12 cellular contexts compared by ENCODE assay signal in genomic region chr1:233293556-233294446, GRCh38. TPM values are rescaled to one million over a fixed set of nuclear protein-coding genes. Genes with fewer than 3 reads are reported as not detected.
DNase-seq lines count a peak whose midpoint lies in the region; ATAC-seq, FAIRE-seq and TF ChIP-seq lines count a peak whose summit lies in the region.
"Had no signal": no experiment of that assay in that cellular context is flagged by ENCODE, and none has a peak within 500 bp of the region (broad histone marks: within the 10 kb centered on the region; RNA-seq: fewer than 3 reads in every experiment).

No MANE protein-coding gene starts in this region.

- peak overlapping the region; percentile 97 for H3K4me3 Mint-ChIP-seq in T-helper 1 cell treated with Interleukin-12 subunit alpha and Interleukin-12 subunit beta and Interleukin-4 antibody, amounts not matched to agents 30 μg/mL and 1 μg/mL, for 36 hours

- H2BK5ac ChIP-seq in IMR-90 (ENCODE audit: low read depth, low read length, poor library complexity, severe bottlenecking), result no peak overlapping the region

- H3K23ac ChIP-seq in IMR-90 (ENCODE audit: low read depth, low read length), result no peak overlapping the region

- H3K9me3 Mint-ChIP-seq in T-helper 1 cell treated with Interleukin-12 subunit alpha and Interleukin-12 subunit beta and Interleukin-4 antibody, amounts not matched to agents 30 μg/mL and 1 μg/mL, for 36 hours, result no peaks in the 10 kb centered on the region

- H3K9me1 ChIP-seq in IMR-90 (ENCODE audit: insufficient read depth, low read length), result peaks cover 6% of the 10 kb centered on the region

- FAIRE-seq in small intestine (lab: Jason Lieb, UNC), result no peak

- H2BK20ac ChIP-seq in IMR-90 (ENCODE audit: low read depth, low read length), result no peak overlapping the region

- H3K36me3 ChIP-seq in IMR-90 (ENCODE audit: control insufficient read depth, insufficient read depth, low read length) (no peaks in the 10 kb centered on the region), mammary epithelial cell (ENCODE audit: insufficient read depth, low read length) (no peaks in the 10 kb centered on the region), neural cell (ENCODE audit: insufficient read depth, low read length) (peaks cover 5% of the 10 kb centered on the region), small intestine (ENCODE audit: control insufficient read depth in 2 of 2, insufficient read depth in 2 of 2, low read length in 2 of 2) (no peaks in the 10 kb centered on the region)
- H3K36me3 ChIP-seq: left ventricle myocardium inferior, tibial nerve had no signal

- no peaks in the 10 kb centered on the region for H3K9me2 ChIP-seq in neural cell (ENCODE audit: insufficient read depth, low read length)

- ATAC-seq in IMR-90 (ENCODE audit: low read depth), result peak; percentile 25
- ATAC-seq in GM19452 (IDR thresholded peaks at IDR 0.05; ENCODE audit: unreplicated experiment), result no peak

- H3K4me3 ChIP-seq in IMR-90 (ENCODE audit: insufficient read depth, low read depth, low read length) (no peak overlapping the region), mammary epithelial cell (replicated peaks in 1 of 3; ENCODE audit: insufficient read depth in 1 of 3, low read depth in 2 of 3, low read length in 3 of 3) (peak overlapping the region in 2 of 3 experiments; percentile 99 to 100), neural cell (ENCODE audit: low read length) (peak overlapping the region; percentile 86), small intestine (ENCODE audit: low read depth in 1 of 2, low read length in 2 of 2) (no peak overlapping the region)
- H3K4me3 ChIP-seq: SK-N-MC had no signal

- intact Hi-C loops in IMR-90 (cut with micrococcal nuclease) (loop anchor here (5.0 kb wide), 1 partner anchor 656 kb away; no protein-coding TSS in a partner anchor), mammary epithelial cell (cut with micrococcal nuclease) (no loop called here)

- H3K18ac ChIP-seq in IMR-90 (ENCODE audit: low read depth, low read length), result no peak overlapping the region

- no peak for TF ChIP-seq POLR2A in IMR-90 (IDR thresholded peaks at IDR 0.05; ENCODE audit: low read depth, low read length)

- no peaks in the 10 kb centered on the region for H4K20me1 ChIP-seq in IMR-90 (ENCODE audit: insufficient read depth, low read length)
- no peaks in the 10 kb centered on the region for H4K20me1 ChIP-seq in mammary epithelial cell (ENCODE audit: insufficient read depth, low read length)
- H4K20me1 ChIP-seq in neural cell (ENCODE audit: insufficient read depth), result no peaks in the 10 kb centered on the region

- H3K9ac ChIP-seq in IMR-90 (ENCODE audit: low read depth, low read length), result no peak overlapping the region
- no peak overlapping the region for H3K9ac ChIP-seq in mammary epithelial cell (ENCODE audit: insufficient read depth, low read length)
- no peak overlapping the region for H3K9ac ChIP-seq in neural cell (ENCODE audit: low read length)

- H2AFZ ChIP-seq in IMR-90 (replicated peaks; ENCODE audit: low read length, poor library complexity) (no peak overlapping the region), mammary epithelial cell (ENCODE audit: low read depth, low read length) (no peak overlapping the region), neural cell (ENCODE audit: low read depth, low read length) (no peak overlapping the region)

- no peak overlapping the region for H3K56ac ChIP-seq in IMR-90 (ENCODE audit: extremely low read depth, insufficient read depth, low read length)

- TF ChIP-seq CTCF in IMR-90 (conservative IDR thresholded peaks at IDR 0.05; ENCODE audit: low read depth, low read length) (no peak), mammary epithelial cell (conservative IDR thresholded peaks at IDR 0.05 in 1 of 2, IDR thresholded peaks at IDR 0.05 in 1 of 2; ENCODE audit: extremely low read depth in 1 of 2, insufficient read depth in 1 of 2, low read depth in 1 of 2, low read length in 2 of 2) (no peak), neural cell (IDR thresholded peaks at IDR 0.05; ENCODE audit: poor library complexity, severe bottlenecking) (no peak)

- CTCF ChIA-PET in IMR-90 (lab: Yijun Ruan, JAX), result no interaction called here
- CTCF ChIA-PET in mammary epithelial cell (lab: Charles Lee; ENCODE audit: low non-redundant PET), result interaction anchor here (0.6 kb wide), 1 partner anchor 208 kb away, joined by 3 read pairs; no protein-coding TSS in a partner anchor

- no peak for TF ChIP-seq EP300 in neural cell (conservative IDR thresholded peaks at IDR 0.05; ENCODE audit: poor library complexity, severe bottlenecking)

- peak overlapping the region; percentile 19; the same call in 1 of the 2 replicates for H3K4me2 ChIP-seq in IMR-90 (ENCODE audit: low read depth, low read length)
- H3K4me2 ChIP-seq in mammary epithelial cell (ENCODE audit: insufficient read depth, low read depth, low read length), result peak overlapping the region; percentile 96
- H3K4me2 ChIP-seq in neural cell (ENCODE audit: low read length), result peak overlapping the region; percentile 65

- peaks cover 32% of the 10 kb centered on the region for H3K4me1 Mint-ChIP-seq in T-helper 1 cell treated with Interleukin-12 subunit alpha and Interleukin-12 subunit beta and Interleukin-4 antibody, amounts not matched to agents 30 μg/mL and 1 μg/mL, for 36 hours (ENCODE audit: low read depth)

- H2BK15ac ChIP-seq in IMR-90 (ENCODE audit: low read depth, low read length), result no peak overlapping the region

- H4K5ac ChIP-seq in IMR-90 (ENCODE audit: low read depth, low read length), result no peak overlapping the region

- no peak overlapping the region for H4K8ac ChIP-seq in IMR-90 (ENCODE audit: low read depth in 2 of 2, low read length in 2 of 2)

- no peaks in the 10 kb centered on the region for H3K9me3 ChIP-seq in IMR-90 (ENCODE audit: control insufficient read depth, insufficient read depth, low read length)
- H3K9me3 ChIP-seq in mammary epithelial cell (replicated peaks; ENCODE audit: insufficient read depth, low read length), result no peaks in the 10 kb centered on the region
- H3K9me3 ChIP-seq in neural cell (ENCODE audit: low read length), result no peaks in the 10 kb centered on the region
- no peaks in the 10 kb centered on the region for H3K9me3 ChIP-seq in small intestine (ENCODE audit: control insufficient read depth, low read depth)
- H3K9me3 ChIP-seq: left ventricle myocardium inferior, tibial nerve had no signal

- H3K27ac ChIP-seq in IMR-90 (ENCODE audit: insufficient read depth, low read length) (no peak overlapping the region), mammary epithelial cell (ENCODE audit: insufficient read depth, low read depth, low read length) (peak overlapping the region; percentile 90), neural cell (ENCODE audit: low read length) (no peak overlapping the region), small intestine (ENCODE audit: low read depth in 1 of 2, low read length in 1 of 2) (no peak overlapping the region)
- H3K27ac ChIP-seq: left ventricle myocardium inferior, SK-N-MC had no signal

- H3F3A ChIP-seq in neural cell (ENCODE audit: insufficient read depth, low read length, poor library complexity, severe bottlenecking), result no peaks in the 10 kb centered on the region

- BruUV-seq in IMR-90 (replicated peaks; lab: Mats Ljungman, UMichigan) (no TSS peak), mammary epithelial cell (replicated peaks; lab: Mats Ljungman, UMichigan) (no TSS peak)

- H3K4ac ChIP-seq in IMR-90 (ENCODE audit: low read depth, low read length), result no peak overlapping the region

- no peak overlapping the region for H4K91ac ChIP-seq in IMR-90 (ENCODE audit: insufficient read depth, low read depth, low read length)

- no CpG with 5 or more reads among the region's 3 CpGs for WGBS in IMR-90 (ENCODE audit: extremely low coverage in 2 of 2, insufficient read length in 1 of 2), 2 experiments
- 98% methylated on average over 3 of the region's 3 CpGs for WGBS in mammary epithelial cell (ENCODE audit: low coverage, missing lambda C conversion rate)
- WGBS in small intestine, 3 donors, result 91 to 96% (median 94%) methylated on average over 3 of the region's 3 CpGs

- H3K27me3 ChIP-seq in IMR-90 (ENCODE audit: control insufficient read depth, insufficient read depth, low read length) (no peaks in the 10 kb centered on the region), mammary epithelial cell (ENCODE audit: insufficient read depth, low read length) (no peaks in the 10 kb centered on the region), neural cell (ENCODE audit: insufficient read depth, low read depth, low read length) (no peaks in the 10 kb centered on the region), small intestine (ENCODE audit: control insufficient read depth in 2 of 2, insufficient read depth in 2 of 2, low read length in 2 of 2) (no peaks in the 10 kb centered on the region)

- H3K36me3 Mint-ChIP-seq in T-helper 1 cell treated with Interleukin-12 subunit alpha and Interleukin-12 subunit beta and Interleukin-4 antibody, amounts not matched to agents 30 μg/mL and 1 μg/mL, for 36 hours (ENCODE audit: low read depth), result peaks cover 18% of the 10 kb centered on the region

- peaks cover 22 to 43% of the 10 kb centered on the region in 2 experiments; a peak in 3 of 4 replicates for H3K79me1 ChIP-seq in IMR-90 (ENCODE audit: low read depth in 1 of 2, low read length in 2 of 2)

- DNase-seq in T-helper 1 cell (no peak), IMR-90 (peak; percentile 35), mammary epithelial cell (peak; percentile 4), small intestine (no peak), NCI-H446 (lab: John Stamatoyannopoulos, UW) (no peak)
- DNase-seq: left ventricle myocardium inferior, NCI-H1694 treated with DMSO at 0.1 percent for 48 hours had no signal

- no peak for TF ChIP-seq RAD21 in IMR-90 (IDR thresholded peaks at IDR 0.05; ENCODE audit: low read length)
- TF ChIP-seq RAD21 in neural cell (conservative IDR thresholded peaks at IDR 0.05), result no peak

- no peaks in the 10 kb centered on the region for H3K27me3 Mint-ChIP-seq in T-helper 1 cell treated with Interleukin-12 subunit alpha and Interleukin-12 subunit beta and Interleukin-4 antibody, amounts not matched to agents 30 μg/mL and 1 μg/mL, for 36 hours (ENCODE audit: low read depth)

- H2BK120ac ChIP-seq in IMR-90 (ENCODE audit: low read depth, low read length), result no peak overlapping the region

- peaks cover 6% of the 10 kb centered on the region for H3K4me1 ChIP-seq in IMR-90 (ENCODE audit: control insufficient read depth, insufficient read depth, low read length)
- peaks cover 32% of the 10 kb centered on the region for H3K4me1 ChIP-seq in mammary epithelial cell (ENCODE audit: insufficient read depth, low read length)
- no peaks in the 10 kb centered on the region for H3K4me1 ChIP-seq in small intestine (ENCODE audit: control insufficient read depth in 2 of 2, insufficient read depth in 1 of 2, low read depth in 1 of 2, low read length in 1 of 2)

- POLR2A ChIA-PET in IMR-90 (lab: Charles Lee; ENCODE audit: unreplicated experiment), result interaction anchor here (0.5 kb wide), 1 partner anchor 1746 kb away, joined by 5 read pairs; no protein-coding TSS in a partner anchor

- H2AK5ac ChIP-seq in IMR-90 (ENCODE audit: low read depth, low read length), result no peak overlapping the region

- no peak overlapping the region for H2AK9ac ChIP-seq in IMR-90 (replicated peaks; ENCODE audit: low read depth, low read length, poor library complexity)

- peak overlapping the region; percentile 35 for H3K27ac Mint-ChIP-seq in T-helper 1 cell treated with Interleukin-12 subunit alpha and Interleukin-12 subunit beta and Interleukin-4 antibody, amounts not matched to agents 30 μg/mL and 1 μg/mL, for 36 hours

- dilution Hi-C loops in IMR-90 (cut with HindIII; ENCODE audit: low sequenced_read_pairs, unreplicated experiment), result no loop called here
- dilution Hi-C loops in mammary epithelial cell (cut with HindIII; ENCODE audit: low sequenced_read_pairs), result no loop called here

- in situ Hi-C loops in IMR-90 (cut with MboI; ENCODE audit: low sequenced_read_pairs) (no loop called here), mammary epithelial cell (cut with MboI; ENCODE audit: low sequenced_read_pairs in 2 of 2) (no loop called here)

- H3K79me2 ChIP-seq in mammary epithelial cell (ENCODE audit: insufficient read depth, low read length) (peaks cover 67% of the 10 kb centered on the region), neural cell (replicated peaks; ENCODE audit: insufficient read depth, low read length) (peaks cover 7% of the 10 kb centered on the region)

- H3K14ac ChIP-seq in IMR-90 (replicated peaks; ENCODE audit: low read depth, low read length), result no peak overlapping the region

RNA-seq across cellular contexts. Expression of gene PCNX2, which starts 1.7 kb away (rescaled TPM):
- 22.6 and 26.1 TPM in 2 replicates for total RNA-seq in IMR-90 (2012; rRNA removed)
- polyA plus RNA-seq in IMR-90 (2012; rRNA removed), result 15.9 and 17.2 TPM in 2 replicates
- 6.9 and 12.9 TPM in 2 replicates for polyA plus RNA-seq in IMR-90 (2012; cell fraction: cytosol; rRNA removed)
- polyA plus RNA-seq in IMR-90 (2012; cell fraction: nucleus; rRNA removed; ENCODE audit: low replicate concordance), result 53.8 and 63.1 TPM in 2 replicates
- 10 to 100 TPM; 41.1 to 67.5 TPM for total RNA-seq in mammary epithelial cell
- polyA plus RNA-seq in mammary epithelial cell, result 16.5 TPM
- polyA minus RNA-seq in mammary epithelial cell, result 94.3 TPM
- polyA plus RNA-seq in neural cell, result 17.2 and 19.3 TPM in 2 replicates
- 160 and 176 TPM in 2 replicates for polyA minus RNA-seq in neural cell
- 10 to 100 TPM in 1 of 3 donors, 1 to 10 TPM in 2; 1.3 to 18.1 (median 4.6) TPM for polyA plus RNA-seq in small intestine

RNA-seq across cellular contexts. Expression of gene MAP3K21, which starts 33.7 kb away (rescaled TPM):
- total RNA-seq in IMR-90 (2012; rRNA removed) (0.18 and 0.28 TPM in 2 replicates), mammary epithelial cell (1 to 10 TPM; 6.3 to 8.5 TPM)
- polyA plus RNA-seq in IMR-90 (2012; rRNA removed) (0.15 and 0.20 TPM in 2 replicates), mammary epithelial cell (6.8 TPM), neural cell (3.7 and 5.1 TPM in 2 replicates), small intestine (10 to 100 TPM in 2 of 3 donors, 1 to 10 TPM in 1; 7.6 to 11.9 (median 10.4) TPM)
- 0.05 and 0.10 TPM in 2 replicates for polyA plus RNA-seq in IMR-90 (2012; cell fraction: cytosol; rRNA removed)
- polyA plus RNA-seq in IMR-90 (2012; cell fraction: nucleus; rRNA removed; ENCODE audit: low replicate concordance), result 0.27 and 0.45 TPM in 2 replicates
- polyA minus RNA-seq in mammary epithelial cell (11.5 TPM), neural cell (4.6 and 5.4 TPM in 2 replicates)

Comparison
In these comparisons a context has a peak if more than half of its experiments do, and no peak if none do; other contexts are left out.
1. DNase-seq: peak in IMR-90 (single experiment) and mammary epithelial cell (single experiment); none in T-helper 1 cell (0 of 5), small intestine (single experiment) and NCI-H446 (0 of 2).
2. H3K4me2 ChIP-seq: peak in every context shown above with its lines; median percentile 96 in mammary epithelial cell; 65 in neural cell; 19 in IMR-90.
3. H3K4me3 ChIP-seq: peak in mammary epithelial cell (2 of 3) and neural cell (single experiment); none in IMR-90 (single experiment) and small intestine (0 of 2).